In the genomic region with DNA sequence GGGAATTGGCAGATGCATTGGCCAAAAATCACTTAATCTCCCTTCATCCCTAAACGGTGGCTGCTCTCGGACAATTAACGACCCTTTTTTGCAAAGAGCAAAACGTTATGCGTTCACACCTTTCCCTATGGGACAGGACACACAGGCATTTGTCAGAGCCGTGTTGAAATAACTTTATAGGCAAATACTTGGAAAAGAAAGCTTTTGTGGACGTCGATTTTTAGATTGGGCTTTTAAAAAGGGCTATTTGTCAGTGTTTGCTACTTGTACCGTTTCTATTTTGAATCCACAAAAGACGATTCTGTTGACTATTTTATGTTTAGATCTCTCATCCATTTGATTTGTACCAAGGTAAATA, we compare ENCODE assay signal across 9 cellular contexts.
A peak's percentile ranks its signal among the peaks of the same experiment; 100 is the strongest.
DNase-seq lines count a peak whose midpoint lies in the region; ATAC-seq, FAIRE-seq and TF ChIP-seq lines count a peak whose summit lies in the region.
"Had no signal": no experiment of that assay in that cellular context is flagged by ENCODE, and none has a peak within 500 bp of the region (broad histone marks: within the 10 kb centered on the region; RNA-seq: fewer than 3 reads in every experiment).

No MANE protein-coding gene starts in this region.

- peak overlapping the region; percentile 76 for H3K4me3 ChIP-seq in ACC112 (ENCODE audit: low read depth, low read length)
- peak overlapping the region; percentile 76 for H3K4me3 ChIP-seq in GM23248
- peak overlapping the region; percentile 81 for H3K4me3 ChIP-seq in astrocyte (ENCODE audit: insufficient read depth, low read depth, low read length)
- H3K4me3 ChIP-seq in body of pancreas: no peak overlapping the region

- DNase-seq in GM23248: no peak
- DNase-seq in astrocyte (ENCODE audit: low read depth): no peak
- DNase-seq in medulla oblongata (ENCODE audit: extremely low spot score): peak; percentile 12
- DNase-seq in ecto neural progenitor cell (ENCODE audit: low spot score): no peak
- DNase-seq in stimulated activated CD4-positive, alpha-beta T cell treated with anti-CD3 and anti-CD28 coated beads, Interleukin-1b, Interleukin-23, amount 100 ng/mL, for 48 hours: no peak
- no peak for DNase-seq in activated effector memory CD4-positive, alpha-beta T cell treated with anti-CD3 and anti-CD28 coated beads, Interleukin-2, amount 50 U/mL, for 16 hours
- DNase-seq in body of pancreas: no peak

- H3K4me1 ChIP-seq in ACC112 (ENCODE audit: control insufficient read depth, insufficient read depth, low read length, unreplicated experiment) (peaks cover 3% of the 10 kb centered on the region), GM23248 (ENCODE audit: insufficient read depth) (0 out of 2 replicates have a peak, but pooled peaks cover 5% of the 10 kb centered on the region), astrocyte (ENCODE audit: insufficient read depth, low read length) (peaks cover 6% of the 10 kb centered on the region), body of pancreas (peaks cover 8% of the 10 kb centered on the region)

- TF ChIP-seq CTCF in astrocyte (IDR thresholded peaks at IDR 0.05; ENCODE audit: insufficient read depth, low read depth, low read length): no peak
- no peak for TF ChIP-seq CTCF in body of pancreas (IDR thresholded peaks at IDR 0.05)

- H3K79me2 ChIP-seq in ACC112 (ENCODE audit: control insufficient read depth, insufficient read depth, low read length, unreplicated experiment) (no peaks in the 10 kb centered on the region), GM23248 (ENCODE audit: insufficient read depth) (no peaks in the 10 kb centered on the region), astrocyte (ENCODE audit: insufficient read depth, low read length) (no peaks in the 10 kb centered on the region)

- no peak for ATAC-seq in body of pancreas

- H2AFZ ChIP-seq in ACC112 (ENCODE audit: low read length, unreplicated experiment) (peak overlapping the region; percentile 66), GM23248 (peak overlapping the region; percentile 79), astrocyte (ENCODE audit: low read depth, low read length) (peak overlapping the region; percentile 95)

- intact Hi-C loops in body of pancreas (cut with DNase I): loop anchor here (10.0 kb wide), 1 partner anchor 948 kb away; a partner anchor contains a TSS

- 27% methylated on average over 10 of the region's 10 CpGs for WGBS in GM23248 (ENCODE audit: low coverage in 1 of 2, low lambda C conversion rate in 2 of 2, missing lambda C conversion rate in 2 of 2), 2 experiments
- whole genome bisulfite sequencing in body of pancreas, 2 donors: 8 to 12% methylated on average over 10 of the region's 10 CpGs

- no peaks in the 10 kb centered on the region for H3K4me1 Mint-ChIP-seq in astrocyte (ENCODE audit: low read depth, unreplicated experiment)

- H3K36me3 Mint-ChIP-seq in astrocyte (ENCODE audit: low read depth, unreplicated experiment): no peaks in the 10 kb centered on the region

- no peaks in the 10 kb centered on the region for H3K9me3 Mint-ChIP-seq in astrocyte (ENCODE audit: unreplicated experiment)

- H3K27me3 Mint-ChIP-seq in astrocyte (ENCODE audit: low read depth, unreplicated experiment): peaks cover 4% of the 10 kb centered on the region

- H3K27ac Mint-ChIP-seq in astrocyte (ENCODE audit: unreplicated experiment): no peak overlapping the region

- no peaks in the 10 kb centered on the region for H3K36me3 ChIP-seq in ACC112 (ENCODE audit: insufficient read depth, low read length)
- H3K36me3 ChIP-seq in GM23248 (ENCODE audit: low read depth): no peaks in the 10 kb centered on the region
- no peaks in the 10 kb centered on the region for H3K36me3 ChIP-seq in astrocyte (ENCODE audit: insufficient read depth, low read length)
- no peaks in the 10 kb centered on the region for H3K36me3 ChIP-seq in body of pancreas (replicated peaks in 1 of 2; ENCODE audit: insufficient read depth in 1 of 2, low read depth in 2 of 2)

- H3K4me2 ChIP-seq in GM23248 (ENCODE audit: unreplicated experiment) (peak overlapping the region; percentile 86), astrocyte (ENCODE audit: low read length) (peak overlapping the region; percentile 99)

- H3K4me3 Mint-ChIP-seq in astrocyte (ENCODE audit: unreplicated experiment): peak overlapping the region; percentile 94

- H3K9me3 ChIP-seq in GM23248 (ENCODE audit: low read depth) (no peaks in the 10 kb centered on the region), astrocyte (ENCODE audit: insufficient read depth, low read depth, low read length) (no peaks in the 10 kb centered on the region), body of pancreas (no peaks in the 10 kb centered on the region)

- in situ Hi-C loops in GM23248 (cut with MboI): loop anchor here (10.0 kb wide), 1 partner anchor 948 kb away; a partner anchor contains a TSS

- H3K9ac ChIP-seq in GM23248: peak overlapping the region; percentile 23; the same call in 1 of the 2 replicates
- H3K9ac ChIP-seq in astrocyte (ENCODE audit: low read length): peak overlapping the region; percentile 73

- H3K27me3 ChIP-seq in ACC112 (ENCODE audit: insufficient read depth, low read length) (peaks cover 5% of the 10 kb centered on the region), GM23248 (replicated peaks; ENCODE audit: insufficient read depth) (peaks cover 16% of the 10 kb centered on the region), astrocyte (ENCODE audit: insufficient read depth, low read length) (peaks cover 5% of the 10 kb centered on the region), body of pancreas (peaks cover 0 to 11% of the 10 kb centered on the region in 2 donors)

- no peak overlapping the region for H3K27ac ChIP-seq in ACC112 (ENCODE audit: low read depth, low read length)
- H3K27ac ChIP-seq in GM23248: no peak overlapping the region
- H3K27ac ChIP-seq in astrocyte (ENCODE audit: low read depth, low read length): no peak overlapping the region
- H3K27ac ChIP-seq in body of pancreas: no peak overlapping the region
- H3K27ac ChIP-seq: epithelial cell of prostate had no signal

- H3F3A ChIP-seq in GM23248 (ENCODE audit: insufficient read depth): no peaks in the 10 kb centered on the region

- H4K20me1 ChIP-seq in GM23248 (ENCODE audit: insufficient read depth): no peaks in the 10 kb centered on the region
- no peaks in the 10 kb centered on the region for H4K20me1 ChIP-seq in astrocyte (ENCODE audit: insufficient read depth, low read length)

- no peak for FAIRE-seq in astrocyte (lab: Jason Lieb, UNC)

- no peak for TF ChIP-seq POLR2A in body of pancreas (IDR thresholded peaks at IDR 0.05)

- no peaks in the 10 kb centered on the region for H3K9me2 ChIP-seq in GM23248 (ENCODE audit: insufficient read depth)

Comparison
In these comparisons a context has a peak if more than half of its experiments do, and no peak if none do; other contexts are left out.
1. H3K4me3 ChIP-seq: peak in ACC112 (single experiment), GM23248 (single experiment) and astrocyte (single experiment); none in body of pancreas (0 of 2).
2. Peak in every context shown above with its lines, with median percentiles within 50 percentile points of each other: H2AFZ ChIP-seq.